ENCODE assay signal across 1 cellular context in the genomic region with DNA sequence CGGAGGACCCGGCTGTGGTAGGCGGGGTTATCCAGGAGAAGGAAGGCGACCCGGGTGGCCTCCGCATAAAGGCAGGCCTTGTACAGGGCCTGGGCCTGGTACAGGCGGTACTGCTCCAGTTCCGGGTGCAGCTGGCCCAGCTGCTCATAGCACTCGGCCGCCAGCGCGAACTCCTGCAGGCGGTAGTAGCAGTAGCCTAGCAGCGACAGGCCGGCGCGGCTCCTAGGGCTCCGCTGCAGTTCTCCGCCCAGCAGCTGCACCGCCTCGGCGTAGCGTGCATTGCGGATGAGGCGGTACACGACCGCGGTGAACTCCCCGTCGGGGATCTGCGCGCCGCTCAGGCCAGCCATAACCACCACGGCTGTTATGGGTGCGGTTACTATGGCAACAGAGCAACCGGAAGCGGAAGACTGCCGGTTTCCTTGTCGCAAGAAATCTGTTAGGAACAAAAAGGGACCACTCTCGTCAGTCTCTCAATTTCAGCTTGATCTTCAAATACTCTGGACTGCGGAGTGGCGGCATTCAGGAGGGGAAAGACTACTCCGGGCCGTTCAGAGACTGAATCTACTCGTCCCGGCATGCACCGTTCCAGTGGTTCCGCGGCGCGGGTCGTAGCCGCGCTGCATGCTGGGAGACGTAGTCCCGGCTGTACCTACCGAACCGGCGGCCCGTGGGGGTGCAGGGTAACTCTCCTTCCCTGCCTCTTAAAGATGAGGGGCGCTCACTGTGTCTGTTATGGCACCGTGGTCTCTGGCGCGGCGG.
TF ChIP-seq lines count a peak whose summit lies in the region.

No MANE protein-coding gene starts in this region.

TF ChIP-seq in HepG2, 621 proteins besides CTCF, POLR2A, EP300 and RAD21 (continued from another document and continues in another):
- TF ChIP-seq CEBPB (IDR thresholded peaks at IDR 0.05; ENCODE audit: borderline replicate concordance, low read depth, low read length): 0 out of 2 replicates have a peak, but pooled peaks have one; percentile 5
- TF ChIP-seq RFX5 (IDR thresholded peaks at IDR 0.05; ENCODE audit: low read depth, low read length): peak; percentile 87
- no peak for TF ChIP-seq LCORL (IDR thresholded peaks at IDR 0.05)
- peak; percentile 50; the same call in 1 of the 2 replicates for TF ChIP-seq LCORL (CRISPR knock-in tag; IDR thresholded peaks at IDR 0.05)
- no peak for TF ChIP-seq NAIF1 (CRISPR knock-in tag; IDR thresholded peaks at IDR 0.05; ENCODE audit: borderline replicate concordance)
- no peak for TF ChIP-seq CAMTA2 (CRISPR knock-in tag; IDR thresholded peaks at IDR 0.05; ENCODE audit: borderline replicate concordance)
- TF ChIP-seq KMT2B (CRISPR knock-in tag; IDR thresholded peaks at IDR 0.05): peak; percentile 94
- TF ChIP-seq HDAC1 (CRISPR knock-in tag; IDR thresholded peaks at IDR 0.05): peak; percentile 93
- no peak for TF ChIP-seq ZFP36 (IDR thresholded peaks at IDR 0.05; ENCODE audit: borderline replicate concordance, low read depth, low read length, partially characterized antibody)
- no peak for TF ChIP-seq CENPX (CRISPR knock-in tag; IDR thresholded peaks at IDR 0.05)
- peak; percentile 85; the same call in 1 of the 2 replicates for TF ChIP-seq ZFAT (CRISPR knock-in tag; conservative IDR thresholded peaks at IDR 0.05)
- peak; percentile 37; the same call in 1 of the 2 replicates for TF ChIP-seq ZNF607 (CRISPR knock-in tag; IDR thresholded peaks at IDR 0.05; ENCODE audit: borderline replicate concordance)
- TF ChIP-seq CSRNP1 (CRISPR knock-in tag; IDR thresholded peaks at IDR 0.05): no peak; the same call in 1 of the 2 replicates
- TF ChIP-seq ATF1 (CRISPR knock-in tag; IDR thresholded peaks at IDR 0.05): peak; percentile 86
- TF ChIP-seq ZNF318 (CRISPR knock-in tag; IDR thresholded peaks at IDR 0.05): peak; percentile 32; the same call in 1 of the 2 replicates
- peak; percentile 86 for TF ChIP-seq ZNF501 (CRISPR knock-in tag; IDR thresholded peaks at IDR 0.05)
- TF ChIP-seq MTF2 (CRISPR knock-in tag; IDR thresholded peaks at IDR 0.05; ENCODE audit: borderline replicate concordance): peak; percentile 94
- TF ChIP-seq ZNF121 (CRISPR knock-in tag; IDR thresholded peaks at IDR 0.05): no peak; the same call in 1 of the 2 replicates
- peak; percentile 78 for TF ChIP-seq ELF3 (CRISPR knock-in tag; IDR thresholded peaks at IDR 0.05)
- TF ChIP-seq GLMP (CRISPR knock-in tag; IDR thresholded peaks at IDR 0.05; ENCODE audit: borderline replicate concordance): no peak
- TF ChIP-seq MAFF (IDR thresholded peaks at IDR 0.05; ENCODE audit: low read depth, low read length): no peak
- no peak; the same call in 1 of the 2 replicates for TF ChIP-seq TSC22D2 (CRISPR knock-in tag; IDR thresholded peaks at IDR 0.05; ENCODE audit: borderline replicate concordance)
- TF ChIP-seq RFXAP (CRISPR knock-in tag; IDR thresholded peaks at IDR 0.05; ENCODE audit: borderline replicate concordance): no peak; the same call in 1 of the 2 replicates
- TF ChIP-seq ZNF619 (CRISPR knock-in tag; IDR thresholded peaks at IDR 0.05): 0 out of 2 replicates have a peak, but pooled peaks have one; percentile 25
- no peak for TF ChIP-seq CC2D1A (CRISPR knock-in tag; IDR thresholded peaks at IDR 0.05)
- TF ChIP-seq ZNF883 (CRISPR knock-in tag; IDR thresholded peaks at IDR 0.05; ENCODE audit: not compliant biosample characterization): peak; percentile 30
- no peak; the same call in 1 of the 2 replicates for TF ChIP-seq ZNF746 (CRISPR knock-in tag; IDR thresholded peaks at IDR 0.05)
- peak; percentile 59; the same call in 1 of the 2 replicates for TF ChIP-seq ZNF782 (CRISPR knock-in tag; IDR thresholded peaks at IDR 0.05; ENCODE audit: borderline replicate concordance)
- TF ChIP-seq ZNF143 (CRISPR knock-in tag; IDR thresholded peaks at IDR 0.05): peak; percentile 97
- peak; percentile 76 for TF ChIP-seq SALL1 (CRISPR knock-in tag; IDR thresholded peaks at IDR 0.05)
- TF ChIP-seq IRF1 (CRISPR knock-in tag; IDR thresholded peaks at IDR 0.05; ENCODE audit: low read depth): no peak
- TF ChIP-seq ZIK1 (CRISPR knock-in tag; IDR thresholded peaks at IDR 0.05; ENCODE audit: borderline replicate concordance, low read depth): 0 out of 2 replicates have a peak, but pooled peaks have one; percentile 45
- TF ChIP-seq, protein P1, sequence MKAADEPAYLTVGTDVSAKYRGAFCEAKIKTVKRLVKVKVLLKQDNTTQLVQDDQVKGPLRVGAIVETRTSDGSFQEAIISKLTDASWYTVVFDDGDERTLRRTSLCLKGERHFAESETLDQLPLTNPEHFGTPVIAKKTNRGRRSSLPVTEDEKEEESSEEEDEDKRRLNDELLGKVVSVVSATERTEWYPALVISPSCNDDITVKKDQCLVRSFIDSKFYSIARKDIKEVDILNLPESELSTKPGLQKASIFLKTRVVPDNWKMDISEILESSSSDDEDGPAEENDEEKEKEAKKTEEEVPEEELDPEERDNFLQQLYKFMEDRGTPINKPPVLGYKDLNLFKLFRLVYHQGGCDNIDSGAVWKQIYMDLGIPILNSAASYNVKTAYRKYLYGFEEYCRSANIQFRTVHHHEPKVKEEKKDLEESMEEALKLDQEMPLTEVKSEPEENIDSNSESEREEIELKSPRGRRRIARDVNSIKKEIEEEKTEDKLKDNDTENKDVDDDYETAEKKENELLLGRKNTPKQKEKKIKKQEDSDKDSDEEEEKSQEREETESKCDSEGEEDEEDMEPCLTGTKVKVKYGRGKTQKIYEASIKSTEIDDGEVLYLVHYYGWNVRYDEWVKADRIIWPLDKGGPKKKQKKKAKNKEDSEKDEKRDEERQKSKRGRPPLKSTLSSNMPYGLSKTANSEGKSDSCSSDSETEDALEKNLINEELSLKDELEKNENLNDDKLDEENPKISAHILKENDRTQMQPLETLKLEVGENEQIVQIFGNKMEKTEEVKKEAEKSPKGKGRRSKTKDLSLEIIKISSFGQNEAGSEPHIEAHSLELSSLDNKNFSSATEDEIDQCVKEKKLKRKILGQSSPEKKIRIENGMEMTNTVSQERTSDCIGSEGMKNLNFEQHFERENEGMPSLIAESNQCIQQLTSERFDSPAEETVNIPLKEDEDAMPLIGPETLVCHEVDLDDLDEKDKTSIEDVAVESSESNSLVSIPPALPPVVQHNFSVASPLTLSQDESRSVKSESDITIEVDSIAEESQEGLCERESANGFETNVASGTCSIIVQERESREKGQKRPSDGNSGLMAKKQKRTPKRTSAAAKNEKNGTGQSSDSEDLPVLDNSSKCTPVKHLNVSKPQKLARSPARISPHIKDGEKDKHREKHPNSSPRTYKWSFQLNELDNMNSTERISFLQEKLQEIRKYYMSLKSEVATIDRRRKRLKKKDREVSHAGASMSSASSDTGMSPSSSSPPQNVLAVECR (CRISPR knock-in tag; IDR thresholded peaks at IDR 0.05; ENCODE audit: borderline replicate concordance): peak; percentile 97
- TF ChIP-seq, protein P2, sequence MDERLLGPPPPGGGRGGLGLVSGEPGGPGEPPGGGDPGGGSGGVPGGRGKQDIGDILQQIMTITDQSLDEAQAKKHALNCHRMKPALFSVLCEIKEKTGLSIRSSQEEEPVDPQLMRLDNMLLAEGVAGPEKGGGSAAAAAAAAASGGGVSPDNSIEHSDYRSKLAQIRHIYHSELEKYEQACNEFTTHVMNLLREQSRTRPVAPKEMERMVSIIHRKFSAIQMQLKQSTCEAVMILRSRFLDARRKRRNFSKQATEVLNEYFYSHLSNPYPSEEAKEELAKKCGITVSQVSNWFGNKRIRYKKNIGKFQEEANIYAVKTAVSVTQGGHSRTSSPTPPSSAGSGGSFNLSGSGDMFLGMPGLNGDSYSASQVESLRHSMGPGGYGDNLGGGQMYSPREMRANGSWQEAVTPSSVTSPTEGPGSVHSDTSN (CRISPR knock-in tag; IDR thresholded peaks at IDR 0.05): no peak
- peak; percentile 66; the same call in 1 of the 2 replicates for TF ChIP-seq ZNF678 (CRISPR knock-in tag; IDR thresholded peaks at IDR 0.05)
